1 cellular context compared by ENCODE assay signal in the genomic region with DNA sequence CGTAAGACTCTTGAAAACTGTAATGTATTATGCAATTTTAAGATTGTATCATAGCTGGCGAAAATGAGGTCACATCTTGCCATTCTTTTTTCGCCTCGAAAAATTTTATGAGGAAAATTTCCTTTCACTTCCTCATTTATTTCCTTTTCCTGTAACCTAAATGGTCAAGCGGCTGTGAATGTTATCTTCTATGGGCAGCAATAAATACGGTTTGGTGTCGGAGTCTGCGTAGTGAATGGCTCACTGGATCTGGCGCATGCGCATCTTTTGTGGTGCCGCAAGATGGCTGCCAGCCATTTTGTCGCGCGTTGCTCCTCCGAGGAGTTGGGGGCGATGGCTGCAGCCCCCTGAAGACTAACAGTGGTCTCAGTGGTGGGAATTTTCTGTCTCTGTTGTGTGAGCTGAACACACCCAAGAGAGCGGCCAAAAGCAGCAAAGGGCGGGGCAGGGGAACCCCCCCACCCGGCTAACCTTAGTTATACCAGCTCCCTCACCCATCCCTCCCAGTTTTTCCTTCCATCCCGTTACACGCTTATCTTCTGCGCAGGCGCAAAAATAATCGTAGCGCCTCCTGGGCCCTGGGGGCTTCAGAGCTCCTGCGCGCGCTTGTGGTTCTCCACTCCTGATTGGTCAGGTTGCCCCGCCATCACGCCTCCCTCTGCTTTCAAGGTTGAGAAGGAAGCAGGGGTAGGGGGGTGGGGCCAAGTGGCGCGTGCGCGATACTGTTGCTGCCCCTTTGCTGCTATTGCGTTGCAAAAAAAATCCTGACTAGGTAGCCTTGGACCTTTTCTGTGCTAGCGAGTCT.
TF ChIP-seq lines count a peak whose summit lies in the region.

A gene (plus strand): TSS at position 722 of the 805 bp plus-strand sequence. CDS start 568 bp downstream, outside the sequence.

TF ChIP-seq in K562, 482 proteins besides CTCF, POLR2A, EP300 and RAD21 (continued from another document and continues in another):
- TF ChIP-seq, protein P1, sequence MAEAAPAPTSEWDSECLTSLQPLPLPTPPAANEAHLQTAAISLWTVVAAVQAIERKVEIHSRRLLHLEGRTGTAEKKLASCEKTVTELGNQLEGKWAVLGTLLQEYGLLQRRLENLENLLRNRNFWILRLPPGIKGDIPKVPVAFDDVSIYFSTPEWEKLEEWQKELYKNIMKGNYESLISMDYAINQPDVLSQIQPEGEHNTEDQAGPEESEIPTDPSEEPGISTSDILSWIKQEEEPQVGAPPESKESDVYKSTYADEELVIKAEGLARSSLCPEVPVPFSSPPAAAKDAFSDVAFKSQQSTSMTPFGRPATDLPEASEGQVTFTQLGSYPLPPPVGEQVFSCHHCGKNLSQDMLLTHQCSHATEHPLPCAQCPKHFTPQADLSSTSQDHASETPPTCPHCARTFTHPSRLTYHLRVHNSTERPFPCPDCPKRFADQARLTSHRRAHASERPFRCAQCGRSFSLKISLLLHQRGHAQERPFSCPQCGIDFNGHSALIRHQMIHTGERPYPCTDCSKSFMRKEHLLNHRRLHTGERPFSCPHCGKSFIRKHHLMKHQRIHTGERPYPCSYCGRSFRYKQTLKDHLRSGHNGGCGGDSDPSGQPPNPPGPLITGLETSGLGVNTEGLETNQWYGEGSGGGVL (CRISPR knock-in tag; IDR thresholded peaks at IDR 0.05): no peak
- no peak for TF ChIP-seq TFAM (CRISPR knock-in tag; conservative IDR thresholded peaks at IDR 0.05)
- no peak for TF ChIP-seq THRAP3 (IDR thresholded peaks at IDR 0.05; ENCODE audit: borderline replicate concordance)
- no peak for TF ChIP-seq SIRT6 (IDR thresholded peaks at IDR 0.05; ENCODE audit: low read depth, low read length)
- no peak; the same call in 1 of the 2 replicates for TF ChIP-seq ZNF24 (IDR thresholded peaks at IDR 0.05)
- no peak for TF ChIP-seq POLR3G (IDR thresholded peaks at IDR 0.05; ENCODE audit: extremely low read depth, insufficient read length, insufficient replicate concordance)
- TF ChIP-seq, protein P2, sequence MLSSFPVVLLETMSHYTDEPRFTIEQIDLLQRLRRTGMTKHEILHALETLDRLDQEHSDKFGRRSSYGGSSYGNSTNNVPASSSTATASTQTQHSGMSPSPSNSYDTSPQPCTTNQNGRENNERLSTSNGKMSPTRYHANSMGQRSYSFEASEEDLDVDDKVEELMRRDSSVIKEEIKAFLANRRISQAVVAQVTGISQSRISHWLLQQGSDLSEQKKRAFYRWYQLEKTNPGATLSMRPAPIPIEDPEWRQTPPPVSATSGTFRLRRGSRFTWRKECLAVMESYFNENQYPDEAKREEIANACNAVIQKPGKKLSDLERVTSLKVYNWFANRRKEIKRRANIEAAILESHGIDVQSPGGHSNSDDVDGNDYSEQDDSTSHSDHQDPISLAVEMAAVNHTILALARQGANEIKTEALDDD (IDR thresholded peaks at IDR 0.05): peak; percentile 75
- TF ChIP-seq ZNF586 (CRISPR knock-in tag; conservative IDR thresholded peaks at IDR 0.05): no peak
- TF ChIP-seq HEY1 (CRISPR knock-in tag; IDR thresholded peaks at IDR 0.05; ENCODE audit: borderline replicate concordance): no peak
- TF ChIP-seq, protein P3, sequence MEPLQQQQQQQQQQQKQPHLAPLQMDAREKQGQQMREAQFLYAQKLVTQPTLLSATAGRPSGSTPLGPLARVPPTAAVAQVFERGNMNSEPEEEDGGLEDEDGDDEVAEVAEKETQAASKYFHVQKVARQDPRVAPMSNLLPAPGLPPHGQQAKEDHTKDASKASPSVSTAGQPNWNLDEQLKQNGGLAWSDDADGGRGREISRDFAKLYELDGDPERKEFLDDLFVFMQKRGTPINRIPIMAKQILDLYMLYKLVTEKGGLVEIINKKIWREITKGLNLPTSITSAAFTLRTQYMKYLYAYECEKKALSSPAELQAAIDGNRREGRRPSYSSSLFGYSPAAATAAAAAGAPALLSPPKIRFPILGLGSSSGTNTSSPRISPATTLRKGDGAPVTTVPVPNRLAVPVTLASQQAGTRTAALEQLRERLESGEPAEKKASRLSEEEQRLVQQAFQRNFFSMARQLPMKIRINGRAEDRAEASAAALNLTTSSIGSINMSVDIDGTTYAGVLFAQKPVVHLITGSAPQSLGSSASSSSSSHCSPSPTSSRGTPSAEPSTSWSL (CRISPR knock-in tag; IDR thresholded peaks at IDR 0.05; ENCODE audit: borderline replicate concordance): no peak
- TF ChIP-seq NR2F6 (CRISPR knock-in tag; IDR thresholded peaks at IDR 0.05): no peak
- no peak; a peak in 1 of 4 replicates for TF ChIP-seq CSDE1 (IDR thresholded peaks at IDR 0.05)
- TF ChIP-seq SOX6 (IDR thresholded peaks at IDR 0.05): peak; percentile 45
- TF ChIP-seq, protein P4, sequence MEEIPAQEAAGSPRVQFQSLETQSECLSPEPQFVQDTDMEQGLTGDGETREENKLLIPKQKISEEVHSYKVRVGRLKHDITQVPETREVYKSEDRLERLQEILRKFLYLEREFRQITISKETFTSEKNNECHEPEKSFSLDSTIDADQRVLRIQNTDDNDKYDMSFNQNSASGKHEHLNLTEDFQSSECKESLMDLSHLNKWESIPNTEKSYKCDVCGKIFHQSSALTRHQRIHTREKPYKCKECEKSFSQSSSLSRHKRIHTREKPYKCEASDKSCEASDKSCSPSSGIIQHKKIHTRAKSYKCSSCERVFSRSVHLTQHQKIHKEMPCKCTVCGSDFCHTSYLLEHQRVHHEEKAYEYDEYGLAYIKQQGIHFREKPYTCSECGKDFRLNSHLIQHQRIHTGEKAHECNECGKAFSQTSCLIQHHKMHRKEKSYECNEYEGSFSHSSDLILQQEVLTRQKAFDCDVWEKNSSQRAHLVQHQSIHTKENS (CRISPR knock-in tag; IDR thresholded peaks at IDR 0.05): no peak
- TF ChIP-seq, protein P5, sequence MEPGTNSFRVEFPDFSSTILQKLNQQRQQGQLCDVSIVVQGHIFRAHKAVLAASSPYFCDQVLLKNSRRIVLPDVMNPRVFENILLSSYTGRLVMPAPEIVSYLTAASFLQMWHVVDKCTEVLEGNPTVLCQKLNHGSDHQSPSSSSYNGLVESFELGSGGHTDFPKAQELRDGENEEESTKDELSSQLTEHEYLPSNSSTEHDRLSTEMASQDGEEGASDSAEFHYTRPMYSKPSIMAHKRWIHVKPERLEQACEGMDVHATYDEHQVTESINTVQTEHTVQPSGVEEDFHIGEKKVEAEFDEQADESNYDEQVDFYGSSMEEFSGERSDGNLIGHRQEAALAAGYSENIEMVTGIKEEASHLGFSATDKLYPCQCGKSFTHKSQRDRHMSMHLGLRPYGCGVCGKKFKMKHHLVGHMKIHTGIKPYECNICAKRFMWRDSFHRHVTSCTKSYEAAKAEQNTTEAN (CRISPR knock-in tag; IDR thresholded peaks at IDR 0.05): no peak; the same call in none of the 2 replicates
- TF ChIP-seq HMG20B (CRISPR knock-in tag; IDR thresholded peaks at IDR 0.05): no peak
- TF ChIP-seq ESRRB (CRISPR knock-in tag; IDR thresholded peaks at IDR 0.05; ENCODE audit: borderline replicate concordance): no peak
- no peak; the same call in 1 of the 2 replicates for TF ChIP-seq BHLHE40 (IDR thresholded peaks at IDR 0.05; ENCODE audit: low read length)
- TF ChIP-seq, protein P6, sequence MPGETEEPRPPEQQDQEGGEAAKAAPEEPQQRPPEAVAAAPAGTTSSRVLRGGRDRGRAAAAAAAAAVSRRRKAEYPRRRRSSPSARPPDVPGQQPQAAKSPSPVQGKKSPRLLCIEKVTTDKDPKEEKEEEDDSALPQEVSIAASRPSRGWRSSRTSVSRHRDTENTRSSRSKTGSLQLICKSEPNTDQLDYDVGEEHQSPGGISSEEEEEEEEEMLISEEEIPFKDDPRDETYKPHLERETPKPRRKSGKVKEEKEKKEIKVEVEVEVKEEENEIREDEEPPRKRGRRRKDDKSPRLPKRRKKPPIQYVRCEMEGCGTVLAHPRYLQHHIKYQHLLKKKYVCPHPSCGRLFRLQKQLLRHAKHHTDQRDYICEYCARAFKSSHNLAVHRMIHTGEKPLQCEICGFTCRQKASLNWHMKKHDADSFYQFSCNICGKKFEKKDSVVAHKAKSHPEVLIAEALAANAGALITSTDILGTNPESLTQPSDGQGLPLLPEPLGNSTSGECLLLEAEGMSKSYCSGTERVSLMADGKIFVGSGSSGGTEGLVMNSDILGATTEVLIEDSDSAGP (CRISPR knock-in tag; IDR thresholded peaks at IDR 0.05): no peak
- 0 out of 2 replicates have a peak, but pooled peaks have one; percentile 24 for TF ChIP-seq ZNF354B (CRISPR knock-in tag; IDR thresholded peaks at IDR 0.05)
- TF ChIP-seq FOXJ3 (CRISPR knock-in tag; IDR thresholded peaks at IDR 0.05): no peak
- no peak for TF ChIP-seq COPS2 (conservative IDR thresholded peaks at IDR 0.05)
- no peak; the same call in 1 of the 2 replicates for TF ChIP-seq STAT5A (IDR thresholded peaks at IDR 0.05; ENCODE audit: borderline replicate concordance, low read length)
- TF ChIP-seq ZSCAN29 (IDR thresholded peaks at IDR 0.05): peak; percentile 82
- TF ChIP-seq SMAD2 (IDR thresholded peaks at IDR 0.05; ENCODE audit: low read depth, low read length): no peak
- TF ChIP-seq IRF2 (CRISPR knock-in tag; IDR thresholded peaks at IDR 0.05): no peak
- TF ChIP-seq, protein P7, sequence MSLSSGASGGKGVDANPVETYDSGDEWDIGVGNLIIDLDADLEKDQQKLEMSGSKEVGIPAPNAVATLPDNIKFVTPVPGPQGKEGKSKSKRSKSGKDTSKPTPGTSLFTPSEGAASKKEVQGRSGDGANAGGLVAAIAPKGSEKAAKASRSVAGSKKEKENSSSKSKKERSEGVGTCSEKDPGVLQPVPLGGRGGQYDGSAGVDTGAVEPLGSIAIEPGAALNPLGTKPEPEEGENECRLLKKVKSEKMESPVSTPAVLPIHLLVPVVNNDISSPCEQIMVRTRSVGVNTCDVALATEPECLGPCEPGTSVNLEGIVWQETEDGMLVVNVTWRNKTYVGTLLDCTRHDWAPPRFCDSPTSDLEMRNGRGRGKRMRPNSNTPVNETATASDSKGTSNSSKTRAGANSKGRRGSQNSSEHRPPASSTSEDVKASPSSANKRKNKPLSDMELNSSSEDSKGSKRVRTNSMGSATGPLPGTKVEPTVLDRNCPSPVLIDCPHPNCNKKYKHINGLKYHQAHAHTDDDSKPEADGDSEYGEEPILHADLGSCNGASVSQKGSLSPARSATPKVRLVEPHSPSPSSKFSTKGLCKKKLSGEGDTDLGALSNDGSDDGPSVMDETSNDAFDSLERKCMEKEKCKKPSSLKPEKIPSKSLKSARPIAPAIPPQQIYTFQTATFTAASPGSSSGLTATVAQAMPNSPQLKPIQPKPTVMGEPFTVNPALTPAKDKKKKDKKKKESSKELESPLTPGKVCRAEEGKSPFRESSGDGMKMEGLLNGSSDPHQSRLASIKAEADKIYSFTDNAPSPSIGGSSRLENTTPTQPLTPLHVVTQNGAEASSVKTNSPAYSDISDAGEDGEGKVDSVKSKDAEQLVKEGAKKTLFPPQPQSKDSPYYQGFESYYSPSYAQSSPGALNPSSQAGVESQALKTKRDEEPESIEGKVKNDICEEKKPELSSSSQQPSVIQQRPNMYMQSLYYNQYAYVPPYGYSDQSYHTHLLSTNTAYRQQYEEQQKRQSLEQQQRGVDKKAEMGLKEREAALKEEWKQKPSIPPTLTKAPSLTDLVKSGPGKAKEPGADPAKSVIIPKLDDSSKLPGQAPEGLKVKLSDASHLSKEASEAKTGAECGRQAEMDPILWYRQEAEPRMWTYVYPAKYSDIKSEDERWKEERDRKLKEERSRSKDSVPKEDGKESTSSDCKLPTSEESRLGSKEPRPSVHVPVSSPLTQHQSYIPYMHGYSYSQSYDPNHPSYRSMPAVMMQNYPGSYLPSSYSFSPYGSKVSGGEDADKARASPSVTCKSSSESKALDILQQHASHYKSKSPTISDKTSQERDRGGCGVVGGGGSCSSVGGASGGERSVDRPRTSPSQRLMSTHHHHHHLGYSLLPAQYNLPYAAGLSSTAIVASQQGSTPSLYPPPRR (CRISPR knock-in tag; IDR thresholded peaks at IDR 0.05; ENCODE audit: borderline replicate concordance): no peak
- peak; percentile 84 for TF ChIP-seq ZBTB7A (IDR thresholded peaks at IDR 0.05; ENCODE audit: borderline replicate concordance, control insufficient read depth, low read depth, low read length)
- TF ChIP-seq, protein P8, sequence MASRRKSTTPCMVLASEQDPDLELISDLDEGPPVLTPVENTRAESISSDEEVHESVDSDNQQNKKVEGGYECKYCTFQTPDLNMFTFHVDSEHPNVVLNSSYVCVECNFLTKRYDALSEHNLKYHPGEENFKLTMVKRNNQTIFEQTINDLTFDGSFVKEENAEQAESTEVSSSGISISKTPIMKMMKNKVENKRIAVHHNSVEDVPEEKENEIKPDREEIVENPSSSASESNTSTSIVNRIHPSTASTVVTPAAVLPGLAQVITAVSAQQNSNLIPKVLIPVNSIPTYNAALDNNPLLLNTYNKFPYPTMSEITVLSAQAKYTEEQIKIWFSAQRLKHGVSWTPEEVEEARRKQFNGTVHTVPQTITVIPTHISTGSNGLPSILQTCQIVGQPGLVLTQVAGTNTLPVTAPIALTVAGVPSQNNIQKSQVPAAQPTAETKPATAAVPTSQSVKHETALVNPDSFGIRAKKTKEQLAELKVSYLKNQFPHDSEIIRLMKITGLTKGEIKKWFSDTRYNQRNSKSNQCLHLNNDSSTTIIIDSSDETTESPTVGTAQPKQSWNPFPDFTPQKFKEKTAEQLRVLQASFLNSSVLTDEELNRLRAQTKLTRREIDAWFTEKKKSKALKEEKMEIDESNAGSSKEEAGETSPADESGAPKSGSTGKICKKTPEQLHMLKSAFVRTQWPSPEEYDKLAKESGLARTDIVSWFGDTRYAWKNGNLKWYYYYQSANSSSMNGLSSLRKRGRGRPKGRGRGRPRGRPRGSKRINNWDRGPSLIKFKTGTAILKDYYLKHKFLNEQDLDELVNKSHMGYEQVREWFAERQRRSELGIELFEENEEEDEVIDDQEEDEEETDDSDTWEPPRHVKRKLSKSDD (conservative IDR thresholded peaks at IDR 0.05; ENCODE audit: low read length): 0 out of 2 replicates have a peak, but pooled peaks have one; percentile 88
- TF ChIP-seq ZNF324 (CRISPR knock-in tag; IDR thresholded peaks at IDR 0.05): peak; percentile 36; the same call in 1 of the 2 replicates
- TF ChIP-seq, protein P9, sequence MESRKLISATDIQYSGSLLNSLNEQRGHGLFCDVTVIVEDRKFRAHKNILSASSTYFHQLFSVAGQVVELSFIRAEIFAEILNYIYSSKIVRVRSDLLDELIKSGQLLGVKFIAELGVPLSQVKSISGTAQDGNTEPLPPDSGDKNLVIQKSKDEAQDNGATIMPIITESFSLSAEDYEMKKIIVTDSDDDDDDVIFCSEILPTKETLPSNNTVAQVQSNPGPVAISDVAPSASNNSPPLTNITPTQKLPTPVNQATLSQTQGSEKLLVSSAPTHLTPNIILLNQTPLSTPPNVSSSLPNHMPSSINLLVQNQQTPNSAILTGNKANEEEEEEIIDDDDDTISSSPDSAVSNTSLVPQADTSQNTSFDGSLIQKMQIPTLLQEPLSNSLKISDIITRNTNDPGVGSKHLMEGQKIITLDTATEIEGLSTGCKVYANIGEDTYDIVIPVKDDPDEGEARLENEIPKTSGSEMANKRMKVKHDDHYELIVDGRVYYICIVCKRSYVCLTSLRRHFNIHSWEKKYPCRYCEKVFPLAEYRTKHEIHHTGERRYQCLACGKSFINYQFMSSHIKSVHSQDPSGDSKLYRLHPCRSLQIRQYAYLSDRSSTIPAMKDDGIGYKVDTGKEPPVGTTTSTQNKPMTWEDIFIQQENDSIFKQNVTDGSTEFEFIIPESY (CRISPR knock-in tag; IDR thresholded peaks at IDR 0.05): no peak
